Comparison of ENCODE assay signal across 23 cellular contexts in genomic region chr12:52455818-52456217, GRCh38. TPM values are rescaled to one million over a fixed set of nuclear protein-coding genes. Genes with fewer than 3 reads are reported as not detected.
"Had no signal": no experiment of that assay in that cellular context is flagged by ENCODE, and none has a peak within 500 bp of the region (broad histone marks: within the 10 kb centered on the region; RNA-seq: fewer than 3 reads in every experiment).

No MANE protein-coding gene starts in this region.

- H3K9ac ChIP-seq: parathyroid adenoma had no signal

- H2AFZ ChIP-seq: hepatocyte, parathyroid adenoma had no signal

- H3K79me2 ChIP-seq: hepatocyte, parathyroid adenoma had no signal

- H3K27ac ChIP-seq: brain microvascular endothelial cell, hepatocyte, parathyroid adenoma, stomach, testis, upper lobe of right lung had no signal

- H3K4me1 ChIP-seq: parathyroid adenoma, stomach, testis, upper lobe of right lung had no signal

- H3K4me2 ChIP-seq: hepatocyte had no signal

- ATAC-seq: effector memory CD8-positive, alpha-beta T cell; left ventricle myocardium superior; naive thymus-derived CD8-positive, alpha-beta T cell; upper lobe of right lung had no signal

- H3K4me3 ChIP-seq: hepatocyte, stomach, testis, upper lobe of right lung had no signal

- H3K9me3 ChIP-seq: stomach, testis, upper lobe of right lung had no signal

- H3K36me3 ChIP-seq: brain microvascular endothelial cell, stomach, upper lobe of right lung had no signal

- H3K27me3 ChIP-seq: brain microvascular endothelial cell, hepatocyte, stomach, testis, upper lobe of right lung had no signal

- DNase-seq: activated CD4-positive, alpha-beta T cell treated with anti-CD3 and anti-CD28 coated beads, Interleukin-2, amount 50 U/mL, for 1 hour; activated CD8-positive, alpha-beta memory T cell treated with anti-CD3 and anti-CD28 coated beads for 24 hours; activated naive CD4-positive, alpha-beta T cell; activated naive CD8-positive, alpha-beta T cell treated with anti-CD3 and anti-CD28 coated beads, Interleukin-2, amount 10 ng/mL, durations not matched to agents 7 days and 5 days; anterior cingulate cortex; brain microvascular endothelial cell; dermis blood vessel endothelial cell; effector memory CD8-positive, alpha-beta T cell; kidney glomerular epithelial cell; left ventricle myocardium superior; mesenchymal stem cell; naive thymus-derived CD8-positive, alpha-beta T cell; stimulated activated CD4-positive, alpha-beta T cell treated with anti-CD3 and anti-CD28 coated beads, Interleukin-12 subunit alpha, Interleukin-12 subunit beta, amount 100 ng/mL, for 4 hours; stimulated activated CD4-positive, alpha-beta T cell treated with anti-CD3 and anti-CD28 coated beads, Interleukin-2, amount 100 ng/mL, for 24 hours; stomach; testis; upper lobe of right lung had no signal

RNA-seq across cellular contexts. Expression of gene KRT6B, which starts 3.9 kb away (rescaled TPM):
- total RNA-seq: activated naive CD8-positive, alpha-beta T cell treated with anti-CD3 and anti-CD28 coated beads, Interleukin-2, amount 10 ng/mL, durations not matched to agents 7 days and 5 days; cerebellum; epithelial cell of proximal tubule; hepatocyte; left ventricle myocardium superior; mucosa of gallbladder; naive thymus-derived CD8-positive, alpha-beta T cell; T-helper 2 cell treated with Interferon-gamma antibody and Interleukin-4, amounts not matched to agents 100 ng/mL and 5 ng/mL, for 36 hours; upper lobe of right lung had no signal
- polyA plus RNA-seq: naive thymus-derived CD8-positive, alpha-beta T cell had no signal

RNA-seq across cellular contexts. Expression of gene KRT6C, which starts 17.8 kb away (rescaled TPM):
- total RNA-seq: activated naive CD8-positive, alpha-beta T cell treated with anti-CD3 and anti-CD28 coated beads, Interleukin-2, amount 10 ng/mL, durations not matched to agents 7 days and 5 days; cerebellum; dermis blood vessel endothelial cell; epithelial cell of proximal tubule; left ventricle myocardium superior; mucosa of gallbladder; naive thymus-derived CD8-positive, alpha-beta T cell; T-helper 2 cell treated with Interferon-gamma antibody and Interleukin-4, amounts not matched to agents 100 ng/mL and 5 ng/mL, for 36 hours; upper lobe of right lung had no signal
- polyA plus RNA-seq: naive thymus-derived CD8-positive, alpha-beta T cell had no signal

RNA-seq across cellular contexts. Expression of gene KRT75, which starts 21.6 kb away (rescaled TPM):
- total RNA-seq: activated naive CD8-positive, alpha-beta T cell treated with anti-CD3 and anti-CD28 coated beads, Interleukin-2, amount 10 ng/mL, durations not matched to agents 7 days and 5 days; cerebellum; dermis blood vessel endothelial cell; epithelial cell of proximal tubule; hepatocyte; left ventricle myocardium superior; mucosa of gallbladder; naive thymus-derived CD8-positive, alpha-beta T cell; stomach; T-helper 2 cell treated with Interferon-gamma antibody and Interleukin-4, amounts not matched to agents 100 ng/mL and 5 ng/mL, for 36 hours; upper lobe of right lung had no signal
- polyA plus RNA-seq: hepatocyte; naive thymus-derived CD8-positive, alpha-beta T cell; stomach had no signal

RNA-seq across cellular contexts. Expression of gene KRT6A, which starts 37.2 kb away (rescaled TPM):
- total RNA-seq: activated naive CD8-positive, alpha-beta T cell treated with anti-CD3 and anti-CD28 coated beads, Interleukin-2, amount 10 ng/mL, durations not matched to agents 7 days and 5 days; cerebellum; epithelial cell of proximal tubule; mucosa of gallbladder; naive thymus-derived CD8-positive, alpha-beta T cell; T-helper 2 cell treated with Interferon-gamma antibody and Interleukin-4, amounts not matched to agents 100 ng/mL and 5 ng/mL, for 36 hours had no signal
- polyA plus RNA-seq: naive thymus-derived CD8-positive, alpha-beta T cell had no signal

RNA-seq across cellular contexts. Expression of gene KRT82, which starts 49.7 kb away (rescaled TPM):
- total RNA-seq: activated naive CD8-positive, alpha-beta T cell treated with anti-CD3 and anti-CD28 coated beads, Interleukin-2, amount 10 ng/mL, durations not matched to agents 7 days and 5 days; cerebellum; dermis blood vessel endothelial cell; epithelial cell of proximal tubule; hepatocyte; left ventricle myocardium superior; mucosa of gallbladder; naive thymus-derived CD8-positive, alpha-beta T cell; stomach; T-helper 2 cell treated with Interferon-gamma antibody and Interleukin-4, amounts not matched to agents 100 ng/mL and 5 ng/mL, for 36 hours; testis; upper lobe of right lung had no signal
- polyA plus RNA-seq: hepatocyte; naive thymus-derived CD8-positive, alpha-beta T cell; stomach had no signal
